ENCODE assay signal across 11 cellular contexts in genomic region chr19:34668077-34668689, GRCh38. TPM values are rescaled to one million over a fixed set of nuclear protein-coding genes. Genes with fewer than 3 reads are reported as not detected.
DNase-seq lines count a peak whose midpoint lies in the region; ATAC-seq, FAIRE-seq and TF ChIP-seq lines count a peak whose summit lies in the region.
"Not testable (repeated sequence)": the region's sequence is repeated elsewhere in the genome, so short reads cannot be mapped to it uniquely, and the experiment has no call there.
"Had no signal": no experiment of that assay in that cellular context is flagged by ENCODE, and none has a peak within 500 bp of the region (broad histone marks: within the 10 kb centered on the region; RNA-seq: fewer than 3 reads in every experiment).

No MANE protein-coding gene starts in this region.

- peaks cover 0 to 12% (median 10%) of the 10 kb centered on the region in 10 experiments; a peak in 11 of 20 replicates for H3K4me1 ChIP-seq in BLaER1 treated with 17β-estradiol and CSF1 and Interleukin-3, amounts not matched to agents 10 nM and 100 nM
- not testable (repeated sequence) for H3K4me1 ChIP-seq in HUES6 (ENCODE audit: control insufficient read depth, insufficient read depth, low read length); kidney (ENCODE audit: control insufficient read depth in 1 of 2, insufficient read depth in 1 of 2, low read depth in 1 of 2, low read length in 2 of 2); neuronal stem cell (ENCODE audit: control insufficient read depth in 2 of 2, insufficient read depth in 1 of 2, low read depth in 1 of 2, low read length in 2 of 2)
- H3K4me1 ChIP-seq in SJSA1 (replicated peaks) = peaks cover 13% of the 10 kb centered on the region

- H2BK12ac ChIP-seq in neuronal stem cell (ENCODE audit: low read length) = not testable (repeated sequence)

- H2AK5ac ChIP-seq in neuronal stem cell (ENCODE audit: low read depth, low read length) = not testable (repeated sequence)

- peak overlapping the region in 7 of 11 experiments; percentile 57 to 76 (median 68); a peak in 7 of 22 replicates for H3K9ac ChIP-seq in BLaER1 treated with 17β-estradiol and CSF1 and Interleukin-3, amounts not matched to agents 10 nM and 100 nM
- not testable (repeated sequence) for H3K9ac ChIP-seq in HUES6 (ENCODE audit: low read length); kidney (ENCODE audit: low read length in 2 of 2); neuronal stem cell (ENCODE audit: low read depth, low read length, poor library complexity)

- not testable (repeated sequence) for H3K27me3 ChIP-seq in BLaER1 treated with 17β-estradiol and CSF1 and Interleukin-3, amounts not matched to agents 10 nM and 100 nM; HUES6 (ENCODE audit: control insufficient read depth, insufficient read depth, low read length); SJSA1 (replicated peaks); neuronal stem cell (ENCODE audit: control insufficient read depth in 3 of 3, insufficient read depth in 3 of 3, low read depth in 1 of 3, low read length in 3 of 3)

- H3K27ac Mint-ChIP-seq in central memory CD8-positive, alpha-beta T cell (ENCODE audit: low read depth) = peak overlapping the region; percentile 75
- peak overlapping the region; percentile 89 to 94 for H3K27ac Mint-ChIP-seq in stimulated activated naive CD8-positive, alpha-beta T cell treated with anti-CD3 and anti-CD28 coated beads, Interleukin-15, amount 100 ng/mL, for 72 hours

- H4K20me1 ChIP-seq in BLaER1 treated with 17β-estradiol and CSF1 and Interleukin-3, amounts not matched to agents 10 nM and 100 nM = not testable (repeated sequence)

- peak overlapping the region; percentile 6 for H3K4me3 Mint-ChIP-seq in central memory CD8-positive, alpha-beta T cell
- peak overlapping the region in 1 of 2 donors; percentile 68 for H3K4me3 Mint-ChIP-seq in stimulated activated naive CD8-positive, alpha-beta T cell treated with anti-CD3 and anti-CD28 coated beads, Interleukin-15, amount 100 ng/mL, for 72 hours

- not testable (repeated sequence) for H3K36me3 Mint-ChIP-seq in central memory CD8-positive, alpha-beta T cell (ENCODE audit: insufficient read depth)

- H3K23ac ChIP-seq in neuronal stem cell (ENCODE audit: low read depth, low read length, poor library complexity) = not testable (repeated sequence)

- H3K18ac ChIP-seq in neuronal stem cell (ENCODE audit: low read length) = not testable (repeated sequence)

- not testable (repeated sequence) for H3K36me3 ChIP-seq in BLaER1 treated with 17β-estradiol and CSF1 and Interleukin-3, amounts not matched to agents 10 nM and 100 nM; HUES6 (ENCODE audit: control insufficient read depth, insufficient read depth, low read length); SJSA1; kidney (ENCODE audit: control insufficient read depth in 1 of 2, insufficient read depth in 2 of 2, low read length in 2 of 2); neuronal stem cell (replicated peaks in 1 of 2; ENCODE audit: control insufficient read depth in 2 of 2, insufficient read depth in 2 of 2, low read length in 2 of 2)

- peaks cover 0 to 13% (median 6%) of the 10 kb centered on the region in 11 experiments; a peak in 11 of 22 replicates for H3K9me3 ChIP-seq in BLaER1 treated with 17β-estradiol and CSF1 and Interleukin-3, amounts not matched to agents 10 nM and 100 nM (replicated peaks in 1 of 11)
- not testable (repeated sequence) for H3K9me3 ChIP-seq in HUES6 (ENCODE audit: control insufficient read depth, insufficient read depth, low read depth, low read length); SJSA1 (replicated peaks); kidney (ENCODE audit: control insufficient read depth in 1 of 2, low read length in 2 of 2); neuronal stem cell (replicated peaks in 1 of 2; ENCODE audit: control insufficient read depth in 2 of 2, insufficient read depth in 1 of 2, low read depth in 1 of 2, low read length in 2 of 2)

- H3K4me2 ChIP-seq in BLaER1 treated with 17β-estradiol and CSF1 and Interleukin-3, amounts not matched to agents 10 nM and 100 nM = peak overlapping the region in 7 of 11 experiments; percentile 49 to 74 (median 65); a peak in 9 of 22 replicates
- not testable (repeated sequence) for H3K4me2 ChIP-seq in neuronal stem cell (ENCODE audit: insufficient read depth, low read length, poor library complexity, severe bottlenecking)

- DNase-seq in NCI-H2227 (lab: John Stamatoyannopoulos, UW; ENCODE audit: unreplicated experiment) (peak; percentile 79), SJSA1 (ENCODE audit: low read depth in 1 of 2, low spot score in 2 of 2) (peak in 1 of 2 experiments; percentile 23), kidney (peak; percentile 68)
- DNase-seq in central memory CD8-positive, alpha-beta T cell (ENCODE audit: low spot score in 2 of 2); neuronal stem cell (ENCODE audit: low spot score); stimulated activated naive CD8-positive, alpha-beta T cell treated with anti-CD3 and anti-CD28 coated beads, Interleukin-15, amount 100 ng/mL, for 72 hours: not testable (repeated sequence)

- H3K4ac ChIP-seq in neuronal stem cell (ENCODE audit: low read length) = not testable (repeated sequence)

- WGBS in neuronal stem cell (ENCODE audit: extremely low coverage in 2 of 2, insufficient read length in 2 of 2, insufficient replicate concordance in 1 of 2), 2 donors = no CpG with 5 or more reads among the region's 36 CpGs

- H3K27ac ChIP-seq in BLaER1 treated with 17β-estradiol and CSF1 and Interleukin-3, amounts not matched to agents 10 nM and 100 nM = peak overlapping the region; percentile 71 to 84 (median 79); a peak in 19 of 22 replicates
- H3K27ac ChIP-seq in HUES6 (ENCODE audit: low read depth, low read length); kidney (ENCODE audit: low read depth in 2 of 2, low read length in 2 of 2); neuronal stem cell (replicated peaks; ENCODE audit: low read length): not testable (repeated sequence)
- H3K27ac ChIP-seq in SJSA1 = peak overlapping the region; percentile 89

- TF ChIP-seq CTCF in kidney (IDR thresholded peaks at IDR 0.05; ENCODE audit: borderline replicate concordance, extremely low read depth, insufficient read depth) = not testable (repeated sequence)

- H3K14ac ChIP-seq in neuronal stem cell (ENCODE audit: low read length) = not testable (repeated sequence)

- FAIRE-seq in kidney (lab: Jason Lieb, UNC) = not testable (repeated sequence)

- not testable (repeated sequence) for H3K27me3 Mint-ChIP-seq in central memory CD8-positive, alpha-beta T cell; stimulated activated naive CD8-positive, alpha-beta T cell treated with anti-CD3 and anti-CD28 coated beads, Interleukin-15, amount 100 ng/mL, for 72 hours

- peaks cover 23% of the 10 kb centered on the region for H3K4me1 Mint-ChIP-seq in central memory CD8-positive, alpha-beta T cell
- peaks cover 21% of the 10 kb centered on the region for H3K4me1 Mint-ChIP-seq in stimulated activated naive CD8-positive, alpha-beta T cell treated with anti-CD3 and anti-CD28 coated beads, Interleukin-15, amount 100 ng/mL, for 72 hours

- H4K91ac ChIP-seq in neuronal stem cell (ENCODE audit: low read depth, low read length, poor library complexity) = not testable (repeated sequence)

- H2BK120ac ChIP-seq in neuronal stem cell (ENCODE audit: low read depth, low read length) = not testable (repeated sequence)

- not testable (repeated sequence) for H2AFZ ChIP-seq in neuronal stem cell (ENCODE audit: low read length)

- ATAC-seq in central memory CD8-positive, alpha-beta T cell (replicated peaks; ENCODE audit: extremely low read depth, poor library complexity, severe bottlenecking); stimulated activated naive CD8-positive, alpha-beta T cell treated with anti-CD3 and anti-CD28 coated beads, Interleukin-15, amount 100 ng/mL, for 72 hours: not testable (repeated sequence)

- not testable (repeated sequence) for H2BK15ac ChIP-seq in neuronal stem cell (ENCODE audit: low read length)

- H3K79me1 ChIP-seq in neuronal stem cell (ENCODE audit: low read depth, low read length) = not testable (repeated sequence)

- not testable (repeated sequence) for H3K4me3 ChIP-seq in BLaER1 treated with 17β-estradiol and CSF1 and Interleukin-3, amounts not matched to agents 10 nM and 100 nM; SJSA1; kidney (ENCODE audit: low read length in 2 of 2); neuronal stem cell (ENCODE audit: low read length in 2 of 2)
- H3K4me3 ChIP-seq in HUES6 (ENCODE audit: low read depth, low read length) = peak overlapping the region; percentile 23; the same call in 1 of the 2 replicates

- peak overlapping the region; percentile 17 for H4K8ac ChIP-seq in neuronal stem cell (ENCODE audit: low read depth, low read length)

- not testable (repeated sequence) for H2BK5ac ChIP-seq in neuronal stem cell (ENCODE audit: low read length)

- intact Hi-C loops in kidney (cut with DNase I) = not testable (repeated sequence)

- H3K9me3 Mint-ChIP-seq in central memory CD8-positive, alpha-beta T cell; stimulated activated naive CD8-positive, alpha-beta T cell treated with anti-CD3 and anti-CD28 coated beads, Interleukin-15, amount 100 ng/mL, for 72 hours: not testable (repeated sequence)

RNA-seq across cellular contexts. Expression of gene SCGB2B2, which starts 8.8 kb away (rescaled TPM):
- not detected in 2 replicates for total RNA-seq in SJSA1 (2014; rRNA removed; shearing (Covaris generic))
- 1.1 TPM for total RNA-seq in kidney
- 0.73 TPM for polyA plus RNA-seq in kidney (ENCODE audit: insufficient read depth, low read depth, low replicate concordance)
- 0.06 TPM for polyA plus RNA-seq in neuronal stem cell (2013, experiment 1 of 2)
- 0.03 TPM for polyA plus RNA-seq in neuronal stem cell (2013, experiment 2 of 2)
- total RNA-seq: G401, H7, PC-3 had no signal

RNA-seq across cellular contexts. Expression of gene ZNF302, which starts 9.3 kb away (rescaled TPM):
- total RNA-seq in SJSA1 (2014; rRNA removed; shearing (Covaris generic)) = 19.5 and 19.7 TPM in 2 replicates
- 36.4 TPM for total RNA-seq in kidney
- polyA plus RNA-seq in kidney (ENCODE audit: insufficient read depth, low read depth, low replicate concordance) = 25.5 TPM
- 27.5 TPM for polyA plus RNA-seq in neuronal stem cell (2013, experiment 1 of 2)
- polyA plus RNA-seq in neuronal stem cell (2013, experiment 2 of 2) = 28.6 TPM
